Comparison of ENCODE assay signal across 8 cellular contexts in genomic region chr9:107260437-107261081, GRCh38. TPM values are rescaled to one million over a fixed set of nuclear protein-coding genes. Genes with fewer than 3 reads are reported as not detected.
DNase-seq lines count a peak whose midpoint lies in the region; ATAC-seq, FAIRE-seq and TF ChIP-seq lines count a peak whose summit lies in the region.

No MANE protein-coding gene starts in this region.

- no peak overlapping the region for H2BK12ac ChIP-seq in H9 (ENCODE audit: insufficient read length, low read depth, low read length)

- no peak overlapping the region for H2BK5ac ChIP-seq in H9 (ENCODE audit: insufficient read length, low read length)

- no peak overlapping the region for H2BK15ac ChIP-seq in H9 (ENCODE audit: low read depth, low read length)

- no peaks in the 10 kb centered on the region for H3K27me3 Mint-ChIP-seq in H9 (ENCODE audit: low read depth)
- H3K27me3 Mint-ChIP-seq in activated T-cell treated with anti-CD3 and anti-CD28 coated beads, Interleukin-2, amount 50 U/mL, for 24 hours, result peaks cover 13% of the 10 kb centered on the region

- H3K4me2 ChIP-seq in HepG2 (ENCODE audit: low read depth, low read length) (peak overlapping the region; percentile 66), H9 (ENCODE audit: insufficient read depth, insufficient read length, low read length) (no peak overlapping the region)

- H3K27ac ChIP-seq in HepG2 (ENCODE audit: extremely low read length, insufficient read depth, low read length) (peak overlapping the region; percentile 51), H9 (ENCODE audit: insufficient read length, low read depth, low read length) (no peak overlapping the region), spleen (peak overlapping the region in 3 of 8 donors; percentile 21 to 43 (median 26))

- H3K36me3 Mint-ChIP-seq in H9 (ENCODE audit: insufficient read depth in 1 of 3, low read depth in 3 of 3), result peaks cover 0 to 8% (median 0%) of the 10 kb centered on the region in 3 experiments; a peak in 2 of 7 replicates
- no peaks in the 10 kb centered on the region for H3K36me3 Mint-ChIP-seq in activated T-cell treated with anti-CD3 and anti-CD28 coated beads, Interleukin-2, amount 50 U/mL, for 24 hours (ENCODE audit: low read depth)

- no peak overlapping the region for H4K91ac ChIP-seq in H9 (ENCODE audit: insufficient read length, low read depth, low read length)

- no peaks in the 10 kb centered on the region for H3K23me2 ChIP-seq in H9 (ENCODE audit: insufficient read length, low read depth, low read length, poor library complexity, severe bottlenecking)

- no peaks in the 10 kb centered on the region for H3K79me1 ChIP-seq in H9 (ENCODE audit: insufficient read depth, low read depth, low read length, poor library complexity, severe bottlenecking)

- H3K4ac ChIP-seq in H9 (ENCODE audit: low read depth, low read length), result no peak overlapping the region

- H3K9me3 Mint-ChIP-seq in H9, result peaks cover 7 to 10% of the 10 kb centered on the region in 2 experiments; a peak in 3 of 5 replicates
- H3K9me3 Mint-ChIP-seq in activated T-cell treated with anti-CD3 and anti-CD28 coated beads, Interleukin-2, amount 50 U/mL, for 24 hours, result peaks cover 7% of the 10 kb centered on the region

- H2BK20ac ChIP-seq in H9 (ENCODE audit: low read depth, low read length, poor library complexity, severe bottlenecking), result no peak overlapping the region

- H3K4me1 Mint-ChIP-seq in H9, result peaks cover 3% of the 10 kb centered on the region in 2 experiments; a peak in 3 of 4 replicates
- H3K4me1 Mint-ChIP-seq in activated T-cell treated with anti-CD3 and anti-CD28 coated beads, Interleukin-2, amount 50 U/mL, for 24 hours (ENCODE audit: low read depth), result peaks cover 2% of the 10 kb centered on the region

- H3K4me3 Mint-ChIP-seq in H9, result no peak overlapping the region
- H3K4me3 Mint-ChIP-seq in activated T-cell treated with anti-CD3 and anti-CD28 coated beads, Interleukin-2, amount 50 U/mL, for 24 hours, result no peak overlapping the region

- TF ChIP-seq EP300 in HepG2 (IDR thresholded peaks at IDR 0.05; ENCODE audit: low read depth in 2 of 2, low read length in 2 of 2) (0 out of 4 replicates have a peak, but pooled peaks of 1 of the 2 experiments have one; percentile 7), HepG2 (CRISPR knock-in tag; IDR thresholded peaks at IDR 0.05; ENCODE audit: borderline replicate concordance) (no peak)

- in situ Hi-C loops in HepG2 (cut with HindIII; ENCODE audit: extremely low pct_ligation_motif_present, low pct_unique_long_range_greater_than_20kb), result no loop called here

- H2AK5ac ChIP-seq in H9 (ENCODE audit: insufficient read length, low read length), result no peak overlapping the region

- no peak overlapping the region for H2BK120ac ChIP-seq in H9 (ENCODE audit: low read depth, low read length, poor library complexity, severe bottlenecking)

- no peak overlapping the region for H3T11ph ChIP-seq in H9 (ENCODE audit: low read length)

- ATAC-seq in GM18858 (IDR thresholded peaks at IDR 0.05; ENCODE audit: unreplicated experiment) (peak; percentile 100), HG02588 (IDR thresholded peaks at IDR 0.05; ENCODE audit: unreplicated experiment) (peak; percentile 99), HepG2 (peak; percentile 94)

- no peak for TF ChIP-seq RAD21 in HepG2 (CRISPR knock-in tag; IDR thresholded peaks at IDR 0.05)

- peak overlapping the region; percentile 16; the same call in 1 of the 2 replicates for H3K9ac ChIP-seq in HepG2 (ENCODE audit: insufficient read depth, low read depth, low read length)
- H3K9ac ChIP-seq in H9 (ENCODE audit: extremely low read depth, insufficient read length, low read length), result no peak overlapping the region

- no peak overlapping the region for H4K8ac ChIP-seq in H9 (replicated peaks; ENCODE audit: insufficient read length, low read depth, low read length)

- H3K18ac ChIP-seq in H9 (ENCODE audit: insufficient read length, low read depth, low read length), result no peak overlapping the region

- H3K79me2 ChIP-seq in HepG2 (ENCODE audit: insufficient read depth, low read length), result no peaks in the 10 kb centered on the region
- H3K79me2 ChIP-seq in H9 (ENCODE audit: insufficient read depth, low read length), result no peaks in the 10 kb centered on the region

- H3K4me3 ChIP-seq in HepG2 (replicated peaks in 1 of 3; ENCODE audit: insufficient read depth in 1 of 3, low read depth in 2 of 3, low read length in 3 of 3) (peak overlapping the region; percentile 18 to 39 (median 27); a peak in 3 of 6 replicates), spleen (no peak overlapping the region)

- H3K14ac ChIP-seq in H9 (ENCODE audit: insufficient read depth, low read length), result no peak overlapping the region

- no peak for TF ChIP-seq POLR2A in HepG2 (IDR thresholded peaks at IDR 0.05; ENCODE audit: insufficient read depth in 1 of 2, low read depth in 2 of 2, low read length in 2 of 2)
- TF ChIP-seq POLR2A in spleen (IDR thresholded peaks at IDR 0.05), result no peak

- no peak overlapping the region; a peak in 1 of 7 replicates for H3K27ac Mint-ChIP-seq in H9
- H3K27ac Mint-ChIP-seq in activated T-cell treated with anti-CD3 and anti-CD28 coated beads, Interleukin-2, amount 50 U/mL, for 24 hours, result no peak overlapping the region

- H4K5ac ChIP-seq in H9 (ENCODE audit: insufficient read length, low read depth, low read length), result no peak overlapping the region

- TF ChIP-seq CTCF in HepG2 (CRISPR knock-in tag; IDR thresholded peaks at IDR 0.05) (no peak), H9 (conservative IDR thresholded peaks at IDR 0.05) (no peak; the same call in 2 of the 3 replicates), spleen (IDR thresholded peaks at IDR 0.05 in 8 of 11, conservative IDR thresholded peaks at IDR 0.05 in 3 of 11) (no peak)

- peaks cover 24% of the 10 kb centered on the region for H3K4me1 ChIP-seq in HepG2 (ENCODE audit: insufficient read depth, low read length)
- no peaks in the 10 kb centered on the region for H3K4me1 ChIP-seq in H9 (ENCODE audit: insufficient read depth, low read length)
- peaks cover 0 to 20% (median 10%) of the 10 kb centered on the region in 6 donors for H3K4me1 ChIP-seq in spleen

- no peak overlapping the region for H3K23ac ChIP-seq in H9 (ENCODE audit: insufficient read length, low read depth, low read length)

- H3K9me3 ChIP-seq in HepG2 (ENCODE audit: low read length), result no peaks in the 10 kb centered on the region
- H3K9me3 ChIP-seq in H9 (ENCODE audit: control insufficient read depth, low read depth, low read length), result no peaks in the 10 kb centered on the region
- H3K9me3 ChIP-seq in spleen, result peaks cover 0 to 12% (median 11%) of the 10 kb centered on the region in 8 donors

- no peak overlapping the region for H3K56ac ChIP-seq in H9 (ENCODE audit: insufficient read length, low read depth, low read length)

- WGBS in HepG2 (ENCODE audit: low lambda C conversion rate), result 0% methylated on average over 4 of the region's 4 CpGs
- WGBS in H9 (ENCODE audit: extremely low coverage, insufficient read length, low lambda C conversion rate), result no CpG with 5 or more reads among the region's 4 CpGs
- WGBS in spleen, 5 donors, result 34 to 42% (median 40%) methylated on average over 4 of the region's 4 CpGs

- CTCF ChIA-PET in HepG2 (lab: Yijun Ruan, JAX; ENCODE audit: low intra/inter-chr PET ratio, low total read pairs), result no interaction called here

- BruUV-seq in HepG2 (replicated peaks; lab: Mats Ljungman, UMichigan), result no TSS peak

- H4K20me1 ChIP-seq in HepG2 (ENCODE audit: insufficient read depth, low read length) (no peaks in the 10 kb centered on the region), H9 (ENCODE audit: control insufficient read depth, insufficient read depth, insufficient read length) (no peaks in the 10 kb centered on the region)

- no peak for FAIRE-seq in HepG2 (lab: Jason Lieb, UNC)

- intact Hi-C loops in HepG2 (cut with micrococcal nuclease; ENCODE audit: unreplicated experiment) (no loop called here), spleen (cut with DNase I; ENCODE audit: low total_unique reads) (no loop called here)

- no peaks in the 10 kb centered on the region for H3K36me3 ChIP-seq in HepG2 (replicated peaks in 1 of 2; ENCODE audit: control insufficient read depth in 1 of 2, insufficient read depth in 2 of 2, low read length in 2 of 2)
- H3K36me3 ChIP-seq in spleen, result no peaks in the 10 kb centered on the region

- H2AFZ ChIP-seq in HepG2 (ENCODE audit: low read length) (peak overlapping the region; percentile 38), H9 (ENCODE audit: low read length) (no peak overlapping the region)

- DNase-seq in NCI-H1930 (lab: John Stamatoyannopoulos, UW) (peak; percentile 29 to 50), HepG2 (ENCODE audit: low spot score) (peak; percentile 54), H9 (no peak), spleen (no peak), SKM-1 treated with dmso at 0.1 percent for 144 hours (lab: John Stamatoyannopoulos, UW; ENCODE audit: unreplicated experiment) (no peak)
- no peak for DNase-seq in activated T-cell treated with anti-CD3 and anti-CD28 coated beads, Interleukin-2, amount 50 U/mL, for 24 hours

- POLR2A ChIA-PET in HepG2 (lab: Yijun Ruan, JAX), result interaction anchor here (0.8 to 2.5 kb wide), 6 partner anchors 9 to 28 kb away, joined by 3 to 29 read pairs (median 14); partner anchors contain the start of gene RAD23B

- H3K27me3 ChIP-seq in HepG2 (ENCODE audit: control insufficient read depth in 1 of 2, insufficient read depth in 2 of 2, low read length in 2 of 2), result no peaks in the 10 kb centered on the region
- H3K27me3 ChIP-seq in H9 (ENCODE audit: insufficient read depth, low read length), result no peaks in the 10 kb centered on the region
- H3K27me3 ChIP-seq in spleen (replicated peaks in 1 of 7), result no peaks in the 10 kb centered on the region

RNA-seq across cellular contexts. Expression of gene RAD23B, which starts 22.5 kb away (rescaled TPM):
- total RNA-seq in HepG2 (2016; rRNA removed; fragmentation: Illumina TruSeq; extraction: Trizol) (133 and 159 TPM in 2 replicates), H9 (2021) (154 and 165 TPM in 2 replicates), spleen (10 to 100 TPM; 52.8 to 91.9 (median 69.7) TPM)
- total RNA-seq in HepG2 (2016; cell fraction: cytosol; rRNA removed; fragmentation: Illumina TruSeq; extraction: Trizol; ENCODE audit: low read depth), result 59.7 and 60.0 TPM in 2 replicates
- 128 and 156 TPM in 2 replicates for total RNA-seq in HepG2 (2016; cell fraction: insoluble cytoplasmic fraction; rRNA removed; fragmentation: Illumina TruSeq; extraction: Trizol)
- total RNA-seq in HepG2 (2016; cell fraction: membrane; rRNA removed; fragmentation: Illumina TruSeq; extraction: Trizol), result 120 and 126 TPM in 2 replicates
- 62.9 and 65.9 TPM in 2 replicates for total RNA-seq in HepG2 (2016; cell fraction: nucleus; rRNA removed; fragmentation: Illumina TruSeq; extraction: Trizol)
- polyA plus RNA-seq in HepG2 (2011; rRNA removed) (156 and 162 TPM in 2 replicates), spleen (10 to 100 TPM; 21.3 to 35.8 (median 27.7) TPM)
- 93.8 and 114 TPM in 2 replicates for polyA plus RNA-seq in HepG2 (2011; cell fraction: cytosol; rRNA removed)
- 25.3 and 25.6 TPM in 2 replicates for polyA plus RNA-seq in HepG2 (2011; cell fraction: nucleus; rRNA removed)
- 90.7 and 110 TPM in 2 replicates for polyA plus RNA-seq in HepG2 (2012)
- polyA plus RNA-seq in HepG2 (2016; cell fraction: cytosol; fragmentation: Illumina TruSeq; extraction: Trizol; ENCODE audit: low read depth), result 26.3 and 31.4 TPM in 2 replicates
- polyA plus RNA-seq in HepG2 (2016; cell fraction: insoluble cytoplasmic fraction; fragmentation: Illumina TruSeq; extraction: Trizol; ENCODE audit: low read depth), result 185 and 198 TPM in 2 replicates
- 79.8 and 80.6 TPM in 2 replicates for polyA plus RNA-seq in HepG2 (2016; cell fraction: membrane; fragmentation: Illumina TruSeq; extraction: Trizol; ENCODE audit: low read depth)
- polyA plus RNA-seq in HepG2 (2016; cell fraction: nucleus; fragmentation: Illumina TruSeq; extraction: Trizol; ENCODE audit: insufficient read depth, low read depth), result 67.0 and 71.9 TPM in 2 replicates
- 270 and 278 TPM in 2 replicates for polyA minus RNA-seq in HepG2 (2011; rRNA and poly(A)+ RNA removed; ENCODE audit: low replicate concordance)
- polyA minus RNA-seq in HepG2 (2011; cell fraction: cytosol; rRNA and poly(A)+ RNA removed), result 139 and 149 TPM in 2 replicates
- 85.5 and 87.8 TPM in 2 replicates for polyA minus RNA-seq in HepG2 (2011; cell fraction: nucleus; rRNA and poly(A)+ RNA removed)

Comparison
In these comparisons a context has a peak if more than half of its experiments do, and no peak if none do; other contexts are left out.
1. DNase-seq: peak in NCI-H1930 (2 of 2) and HepG2 (single experiment); none in H9 (single experiment), spleen (single experiment), SKM-1 treated with dmso at 0.1 percent for 144 hours (single experiment) and activated T-cell treated with anti-CD3 and anti-CD28 coated beads, Interleukin-2, amount 50 U/mL, for 24 hours (single experiment).
2. H3K4me3 ChIP-seq: peak in HepG2 (3 of 3); none in spleen (0 of 8).
3. Peak in every context shown above with its lines, with median percentiles within 50 percentile points of each other: ATAC-seq.